ENCODE assay signal across 8 cellular contexts in the genomic region with DNA sequence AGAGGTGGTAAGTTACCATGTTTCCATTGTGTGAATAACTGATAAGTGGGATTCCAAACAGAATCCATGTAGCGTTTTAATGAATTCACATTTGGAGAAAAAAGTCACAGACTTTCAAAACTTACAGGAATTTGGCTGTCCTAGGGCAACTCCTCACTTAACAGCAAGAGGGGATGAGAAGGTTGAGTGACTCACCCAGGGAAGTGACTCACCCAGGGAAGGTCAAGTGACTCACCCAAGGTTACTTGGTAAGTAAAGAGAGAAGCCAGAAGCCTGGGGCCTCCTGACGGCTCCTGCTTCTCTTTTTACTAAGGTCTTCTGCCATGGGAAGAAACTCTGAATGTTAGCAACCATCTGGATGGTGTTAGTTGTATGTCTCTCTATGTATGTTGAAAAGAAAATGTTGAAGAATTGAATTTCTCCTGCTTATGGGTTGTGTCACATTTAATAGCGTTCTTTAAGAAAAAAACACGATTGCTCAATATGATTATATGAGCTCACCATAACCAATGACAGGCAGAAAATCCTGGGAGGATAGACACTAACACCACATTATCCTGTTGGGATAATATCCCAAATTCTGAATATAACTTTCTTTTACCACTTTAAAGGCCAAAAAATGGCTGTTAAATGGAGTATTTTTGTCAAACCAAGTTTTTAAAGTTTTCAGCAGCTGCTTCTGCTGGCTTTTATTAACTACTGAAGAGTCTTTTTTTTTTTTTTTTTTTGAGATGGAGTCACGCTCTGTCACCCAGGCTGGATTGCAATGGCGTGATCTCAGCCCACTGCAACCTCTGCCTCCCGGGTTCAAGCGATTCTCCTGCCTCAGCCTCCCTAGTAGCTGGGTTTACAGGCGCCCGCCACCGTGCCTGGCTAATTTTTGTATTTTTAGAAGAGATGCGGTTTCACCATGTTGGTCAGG.
DNase-seq lines count a peak whose midpoint lies in the region; ATAC-seq and TF ChIP-seq lines count a peak whose summit lies in the region.

No MANE protein-coding gene starts in this region.

- H3K9ac ChIP-seq in HUES48 (ENCODE audit: low read depth, low read length) (no peak overlapping the region), mesenchymal stem cell (ENCODE audit: low read length) (peak overlapping the region; percentile 89)

- peak overlapping the region; percentile 76 for H2BK5ac ChIP-seq in mesenchymal stem cell (ENCODE audit: low read depth, low read length, poor library complexity, severe bottlenecking)

- H3K9me3 ChIP-seq in HUES48 (ENCODE audit: control insufficient read depth, insufficient read depth, low read length) (no peaks in the 10 kb centered on the region), mesenchymal stem cell (ENCODE audit: control insufficient read depth, low read length) (no peaks in the 10 kb centered on the region)

- H3K4me3 Mint-ChIP-seq in WTC11 (no peak overlapping the region), glutamatergic neuron (ENCODE audit: unreplicated experiment) (no peak overlapping the region)

- no peak overlapping the region for H3K23ac ChIP-seq in mesenchymal stem cell (ENCODE audit: low read length in 2 of 2)

- H2AK5ac ChIP-seq in mesenchymal stem cell (ENCODE audit: low read length, severe bottlenecking): no peak overlapping the region

- H3K27ac Mint-ChIP-seq in WTC11 (peak overlapping the region; percentile 48; the same call in 1 of the 2 replicates), glutamatergic neuron (ENCODE audit: unreplicated experiment) (no peak overlapping the region)

- H3K14ac ChIP-seq in mesenchymal stem cell (ENCODE audit: low read length in 2 of 2): no peak overlapping the region

- H3K27me3 ChIP-seq in HUES48 (ENCODE audit: control insufficient read depth, insufficient read depth, low read length) (no peaks in the 10 kb centered on the region), mesenchymal stem cell (ENCODE audit: control insufficient read depth in 1 of 2, insufficient read depth in 1 of 2, low read length in 2 of 2) (no peaks in the 10 kb centered on the region)

- 50% methylated on average over 11 of the region's 12 CpGs for WGBS in mesenchymal stem cell

- TF ChIP-seq CTCF in WTC11 (IDR thresholded peaks at IDR 0.05): no peak
- TF ChIP-seq CTCF in coronary artery (IDR thresholded peaks at IDR 0.05): no peak
- no peak for TF ChIP-seq CTCF in glutamatergic neuron (IDR thresholded peaks at IDR 0.05; ENCODE audit: partially characterized antibody, unreplicated experiment)

- peak overlapping the region; percentile 61 for H2BK120ac ChIP-seq in mesenchymal stem cell (ENCODE audit: low read depth, low read length)

- peak overlapping the region in 1 of 2 experiments; percentile 58 for H3K4ac ChIP-seq in mesenchymal stem cell (ENCODE audit: low read depth in 1 of 2, low read length in 2 of 2)

- H3K27ac ChIP-seq in HUES48 (ENCODE audit: low read depth, low read length) (peak overlapping the region; percentile 93), coronary artery (peak overlapping the region; percentile 25 to 75), mesenchymal stem cell (ENCODE audit: low read length, poor library complexity, severe bottlenecking) (peak overlapping the region; percentile 98)

- 0 out of 2 replicates have a peak, but pooled peaks cover 7% of the 10 kb centered on the region for H3K36me3 ChIP-seq in HUES48 (ENCODE audit: control insufficient read depth, insufficient read depth, low read length)
- H3K36me3 ChIP-seq in mesenchymal stem cell (ENCODE audit: control insufficient read depth in 1 of 2, insufficient read depth in 2 of 2, low read depth in 1 of 2, low read length in 2 of 2): peaks cover 0 to 9% of the 10 kb centered on the region in 2 experiments

- DNase-seq in NCI-H82 (lab: John Stamatoyannopoulos, UW) (peak; percentile 27), NCI-H82 treated with DMSO at 0.1 percent for 48 hours (lab: John Stamatoyannopoulos, UW; ENCODE audit: unreplicated experiment) (no peak), WTC11 (ENCODE audit: low spot score) (no peak), coronary artery (ENCODE audit: low spot score) (peak; percentile 88), mesenchymal stem cell (peak; percentile 100), glutamatergic neuron (no peak)
- peak; percentile 28 to 50 for DNase-seq in stimulated activated CD8-positive, alpha-beta memory T cell treated with anti-CD3 and anti-CD28 coated beads, Interleukin-4, amount 100 ng/mL, for 4 hours (ENCODE audit: low read depth in 2 of 2, low spot score in 1 of 2)

- H3K4me1 Mint-ChIP-seq in WTC11 (peaks cover 40% of the 10 kb centered on the region), glutamatergic neuron (ENCODE audit: low read depth, unreplicated experiment) (peaks cover 7% of the 10 kb centered on the region)

- H3K4me2 ChIP-seq in mesenchymal stem cell (ENCODE audit: low read length, poor library complexity, severe bottlenecking): peak overlapping the region; percentile 2

- no peaks in the 10 kb centered on the region for H3K27me3 Mint-ChIP-seq in WTC11 (ENCODE audit: low read depth)
- no peaks in the 10 kb centered on the region for H3K27me3 Mint-ChIP-seq in glutamatergic neuron (ENCODE audit: unreplicated experiment)

- H4K91ac ChIP-seq in mesenchymal stem cell (ENCODE audit: low read length): peak overlapping the region; percentile 83

- H3K79me1 ChIP-seq in mesenchymal stem cell (replicated peaks; ENCODE audit: low read length, poor library complexity, severe bottlenecking): peaks cover 18% of the 10 kb centered on the region

- H2BK12ac ChIP-seq in mesenchymal stem cell (ENCODE audit: low read length in 2 of 2): peak overlapping the region; percentile 37 to 84

- H2BK15ac ChIP-seq in mesenchymal stem cell (ENCODE audit: low read depth, poor library complexity, severe bottlenecking): no peak overlapping the region

- peak overlapping the region; percentile 75 to 79 for H3K18ac ChIP-seq in mesenchymal stem cell (ENCODE audit: low read depth in 1 of 2, low read length in 2 of 2)

- peak overlapping the region; percentile 41 for H4K8ac ChIP-seq in mesenchymal stem cell (ENCODE audit: low read length)

- H3K36me3 Mint-ChIP-seq in WTC11 (no peaks in the 10 kb centered on the region), glutamatergic neuron (ENCODE audit: unreplicated experiment) (no peaks in the 10 kb centered on the region)

- H3K4me3 ChIP-seq in HUES48 (ENCODE audit: low read depth, low read length): no peak overlapping the region
- H3K4me3 ChIP-seq in coronary artery: no peak overlapping the region
- H3K4me3 ChIP-seq in mesenchymal stem cell (ENCODE audit: insufficient read depth in 1 of 2, low read depth in 1 of 2, low read length in 2 of 2): peak overlapping the region in 1 of 2 experiments; percentile 69

- H2AFZ ChIP-seq in mesenchymal stem cell (ENCODE audit: low read depth, low read length): no peak overlapping the region

- no peaks in the 10 kb centered on the region for H3K9me3 Mint-ChIP-seq in WTC11
- H3K9me3 Mint-ChIP-seq in glutamatergic neuron (ENCODE audit: unreplicated experiment): no peaks in the 10 kb centered on the region

- CTCF ChIA-PET in WTC11 (lab: Charles Lee): interaction anchor here (0.7 to 1.3 kb wide), 2 partner anchors 118 to 427 kb away, joined by 3 to 4 read pairs; no protein-coding TSS in a partner anchor

- H3K4me1 ChIP-seq in HUES48 (ENCODE audit: control insufficient read depth, insufficient read depth, low read length) (peaks cover 15% of the 10 kb centered on the region), mesenchymal stem cell (ENCODE audit: control insufficient read depth, insufficient read depth, low read depth, low read length) (peaks cover 9% of the 10 kb centered on the region)

- ATAC-seq in WTC11: peak; percentile 72

- POLR2A ChIA-PET in WTC11 (lab: Charles Lee): no interaction called here

TF ChIP-seq in WTC11, 78 proteins besides CTCF, POLR2A, EP300 and RAD21 (continues in another document):
- TF ChIP-seq RORB (CRISPR knock-in tag; IDR thresholded peaks at IDR 0.05) (no peak), SMAD3 (CRISPR knock-in tag; IDR thresholded peaks at IDR 0.05; ENCODE audit: borderline replicate concordance) (no peak), ELF4 (CRISPR knock-in tag; IDR thresholded peaks at IDR 0.05; ENCODE audit: low read depth) (no peak), MXD4 (CRISPR knock-in tag; IDR thresholded peaks at IDR 0.05; ENCODE audit: borderline replicate concordance) (no peak), SOX15 (CRISPR knock-in tag; IDR thresholded peaks at IDR 0.05) (no peak), ZNF138 (CRISPR knock-in tag; conservative IDR thresholded peaks at IDR 0.05) (no peak), ESRRA (CRISPR knock-in tag; IDR thresholded peaks at IDR 0.05; ENCODE audit: borderline replicate concordance) (no peak)
- TF ChIP-seq, protein P1, sequence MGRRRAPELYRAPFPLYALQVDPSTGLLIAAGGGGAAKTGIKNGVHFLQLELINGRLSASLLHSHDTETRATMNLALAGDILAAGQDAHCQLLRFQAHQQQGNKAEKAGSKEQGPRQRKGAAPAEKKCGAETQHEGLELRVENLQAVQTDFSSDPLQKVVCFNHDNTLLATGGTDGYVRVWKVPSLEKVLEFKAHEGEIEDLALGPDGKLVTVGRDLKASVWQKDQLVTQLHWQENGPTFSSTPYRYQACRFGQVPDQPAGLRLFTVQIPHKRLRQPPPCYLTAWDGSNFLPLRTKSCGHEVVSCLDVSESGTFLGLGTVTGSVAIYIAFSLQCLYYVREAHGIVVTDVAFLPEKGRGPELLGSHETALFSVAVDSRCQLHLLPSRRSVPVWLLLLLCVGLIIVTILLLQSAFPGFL (CRISPR knock-in tag; IDR thresholded peaks at IDR 0.05; ENCODE audit: borderline replicate concordance): no peak
- TF ChIP-seq, protein P2, sequence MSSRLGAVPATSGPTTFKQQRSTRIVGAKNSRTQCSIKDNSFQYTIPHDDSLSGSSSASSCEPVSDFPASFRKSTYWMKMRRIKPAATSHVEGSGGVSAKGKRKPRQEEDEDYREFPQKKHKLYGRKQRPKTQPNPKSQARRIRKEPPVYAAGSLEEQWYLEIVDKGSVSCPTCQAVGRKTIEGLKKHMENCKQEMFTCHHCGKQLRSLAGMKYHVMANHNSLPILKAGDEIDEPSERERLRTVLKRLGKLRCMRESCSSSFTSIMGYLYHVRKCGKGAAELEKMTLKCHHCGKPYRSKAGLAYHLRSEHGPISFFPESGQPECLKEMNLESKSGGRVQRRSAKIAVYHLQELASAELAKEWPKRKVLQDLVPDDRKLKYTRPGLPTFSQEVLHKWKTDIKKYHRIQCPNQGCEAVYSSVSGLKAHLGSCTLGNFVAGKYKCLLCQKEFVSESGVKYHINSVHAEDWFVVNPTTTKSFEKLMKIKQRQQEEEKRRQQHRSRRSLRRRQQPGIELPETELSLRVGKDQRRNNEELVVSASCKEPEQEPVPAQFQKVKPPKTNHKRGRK (CRISPR knock-in tag; IDR thresholded peaks at IDR 0.05; ENCODE audit: borderline replicate concordance): no peak
- TF ChIP-seq, protein P3, sequence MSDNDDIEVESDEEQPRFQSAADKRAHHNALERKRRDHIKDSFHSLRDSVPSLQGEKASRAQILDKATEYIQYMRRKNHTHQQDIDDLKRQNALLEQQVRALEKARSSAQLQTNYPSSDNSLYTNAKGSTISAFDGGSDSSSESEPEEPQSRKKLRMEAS (CRISPR knock-in tag; IDR thresholded peaks at IDR 0.05): no peak

Comparison
In these comparisons a context has a peak if more than half of its experiments do, and no peak if none do; other contexts are left out.
1. DNase-seq: peak in NCI-H82 (single experiment), coronary artery (single experiment), mesenchymal stem cell (single experiment) and stimulated activated CD8-positive, alpha-beta memory T cell treated with anti-CD3 and anti-CD28 coated beads, Interleukin-4, amount 100 ng/mL, for 4 hours (2 of 2); none in NCI-H82 treated with DMSO at 0.1 percent for 48 hours (single experiment), WTC11 (single experiment) and glutamatergic neuron (single experiment).
2. Peak in every context shown above with its lines, with median percentiles within 50 percentile points of each other: H3K27ac ChIP-seq.